8 cellular contexts compared by ENCODE assay signal in genomic region chr2:241635756-241636155, GRCh38. TPM values are rescaled to one million over a fixed set of nuclear protein-coding genes. Genes with fewer than 3 reads are reported as not detected.
DNase-seq lines count a peak whose midpoint lies in the region; ATAC-seq and TF ChIP-seq lines count a peak whose summit lies in the region.

No MANE protein-coding gene starts in this region.

- CTCF ChIA-PET in RWPE1 (lab: Yijun Ruan, JAX) = no interaction called here

- no peak for TF ChIP-seq CTCF in RWPE1 (conservative IDR thresholded peaks at IDR 0.05; ENCODE audit: low read depth)
- no peak for TF ChIP-seq CTCF in esophagus squamous epithelium (IDR thresholded peaks at IDR 0.05)

- H3K27me3 ChIP-seq in esophagus squamous epithelium (no peaks in the 10 kb centered on the region), rectal smooth muscle tissue (ENCODE audit: control insufficient read depth, insufficient read depth, low read length) (no peaks in the 10 kb centered on the region)

- H3K36me3 ChIP-seq in esophagus squamous epithelium (peaks cover 13 to 40% (median 18%) of the 10 kb centered on the region in 3 donors), rectal smooth muscle tissue (ENCODE audit: control insufficient read depth, insufficient read depth, low read length) (peaks cover 10% of the 10 kb centered on the region)

- POLR2A ChIA-PET in RWPE1 (lab: Yijun Ruan, JAX; ENCODE audit: low non-redundant PET) = interaction anchor here (0.7 kb wide), 1 partner anchor 66 kb away, joined by 5 read pairs; the partner anchor contains the start of gene ING5

- H3K27ac ChIP-seq in RWPE1 (peak overlapping the region; percentile 96), esophagus squamous epithelium (peak overlapping the region; percentile 95 to 100 (median 100)), rectal smooth muscle tissue (ENCODE audit: low read depth, low read length) (no peak overlapping the region)

- no peak overlapping the region for H3K9ac ChIP-seq in rectal smooth muscle tissue (ENCODE audit: low read length)

- WGBS in esophagus squamous epithelium, 2 donors = 4 to 10% methylated on average over 6 of the region's 6 CpGs

- ATAC-seq in HG02642 (IDR thresholded peaks at IDR 0.05; ENCODE audit: poor library complexity, unreplicated experiment) (no peak), GM21786 (IDR thresholded peaks at IDR 0.05; ENCODE audit: unreplicated experiment) (no peak)

- no peak for TF ChIP-seq POLR2A in esophagus squamous epithelium (IDR thresholded peaks at IDR 0.05)

- H3K9me3 ChIP-seq in esophagus squamous epithelium = no peaks in the 10 kb centered on the region

- intact Hi-C loops in esophagus squamous epithelium (cut with DNase I) = no loop called here

- DNase-seq in RWPE1 (ENCODE audit: low spot score) (no peak), esophagus squamous epithelium (lab: John Stamatoyannopoulos, UW) (no peak), SKM-1 (lab: John Stamatoyannopoulos, UW; ENCODE audit: unreplicated experiment) (no peak)
- no peak for DNase-seq in stimulated activated CD4-positive, alpha-beta T cell treated with anti-CD3 and anti-CD28 coated beads, Interleukin-2, amount 100 ng/mL, for 48 hours

- H3K4me3 ChIP-seq in GM08714 (ENCODE audit: low read length) (peak overlapping the region; percentile 72), esophagus squamous epithelium (peak overlapping the region; percentile 72 to 99 (median 86)), rectal smooth muscle tissue (ENCODE audit: low read length) (peak overlapping the region; percentile 74)

- peaks cover 18 to 62% (median 38%) of the 10 kb centered on the region in 3 donors for H3K4me1 ChIP-seq in esophagus squamous epithelium
- peaks cover 14% of the 10 kb centered on the region for H3K4me1 ChIP-seq in rectal smooth muscle tissue (ENCODE audit: control insufficient read depth, insufficient read depth, low read length)

RNA-seq across cellular contexts. Expression of gene THAP4, which starts 1.2 kb away (rescaled TPM):
- total RNA-seq in esophagus squamous epithelium = 10 to 100 TPM; 40.7 to 53.2 (median 46.4) TPM

RNA-seq across cellular contexts. Expression of gene ATG4B, which starts 1.7 kb away (rescaled TPM):
- total RNA-seq in esophagus squamous epithelium = 10 to 100 TPM; 33.0 to 60.9 (median 45.6) TPM

RNA-seq across cellular contexts. Expression of gene DTYMK, which starts 50.9 kb away (rescaled TPM):
- 10 to 100 TPM; 14.6 to 40.3 (median 21.9) TPM for total RNA-seq in esophagus squamous epithelium
